In the genomic region with DNA sequence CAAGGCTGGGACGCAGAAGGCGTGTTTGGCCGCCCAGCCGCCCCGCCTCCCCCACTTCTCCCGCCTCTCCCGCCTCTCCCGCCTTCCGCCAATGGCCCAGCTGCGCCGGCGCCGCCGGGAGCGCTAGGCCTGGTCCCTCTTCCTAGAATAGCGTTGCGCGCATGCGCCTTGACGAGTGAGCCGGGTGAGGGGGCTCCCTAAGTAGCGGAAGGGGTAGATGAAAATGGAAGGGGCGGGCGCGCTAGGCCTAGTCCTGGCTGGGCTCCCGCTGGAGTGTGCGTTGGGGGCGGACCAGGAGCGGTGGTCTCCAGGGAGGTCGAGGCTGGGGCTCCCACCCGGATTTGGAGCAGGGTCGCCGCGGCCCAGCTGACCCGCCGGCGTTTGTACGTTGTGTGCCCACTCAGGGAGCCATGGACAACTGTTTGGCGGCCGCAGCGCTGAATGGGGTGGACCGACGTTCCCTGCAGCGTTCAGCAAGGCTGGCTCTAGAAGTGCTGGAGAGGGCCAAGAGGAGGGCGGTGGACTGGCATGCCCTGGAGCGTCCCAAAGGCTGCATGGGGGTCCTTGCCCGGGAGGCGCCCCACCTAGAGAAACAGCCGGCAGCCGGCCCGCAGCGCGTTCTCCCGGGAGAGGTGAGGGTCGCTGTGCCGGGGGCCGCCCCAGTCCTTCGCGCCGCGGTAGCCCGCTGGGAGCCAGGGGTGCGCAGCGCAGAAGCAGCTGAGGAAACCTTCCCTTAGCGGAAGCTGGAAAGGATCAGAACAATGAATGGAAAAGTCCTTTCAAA, we compare ENCODE assay signal across 8 cellular contexts. TPM values are rescaled to one million over a fixed set of nuclear protein-coding genes. Genes with fewer than 3 reads are reported as not detected.
A peak's percentile ranks its signal among the peaks of the same experiment; 100 is the strongest.
DNase-seq lines count a peak whose midpoint lies in the region; ATAC-seq, FAIRE-seq and TF ChIP-seq lines count a peak whose summit lies in the region.

A gene with protein sequence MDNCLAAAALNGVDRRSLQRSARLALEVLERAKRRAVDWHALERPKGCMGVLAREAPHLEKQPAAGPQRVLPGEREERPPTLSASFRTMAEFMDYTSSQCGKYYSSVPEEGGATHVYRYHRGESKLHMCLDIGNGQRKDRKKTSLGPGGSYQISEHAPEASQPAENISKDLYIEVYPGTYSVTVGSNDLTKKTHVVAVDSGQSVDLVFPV (plus strand): TSS at position 150 of the 784 bp plus-strand sequence. CDS start 261 bp downstream, at position 411.

- H3K9me3 ChIP-seq in ascending aorta (no peaks in the 10 kb centered on the region), right cardiac atrium (ENCODE audit: control insufficient read depth, low read length) (no peaks in the 10 kb centered on the region)

- no peaks in the 10 kb centered on the region for H3K9me3 Mint-ChIP-seq in T-helper 2 cell treated with Interferon-gamma antibody and Interleukin-4, amounts not matched to agents 5 μg/mL and 100 μg/mL, for 36 hours

- H3K36me3 ChIP-seq in ascending aorta, result no peaks in the 10 kb centered on the region

- intact Hi-C loops in ascending aorta (cut with DNase I), result loop anchor here (1.0 to 5.0 kb wide), 5 partner anchors 53 to 228 kb away; a partner anchor contains a TSS
- intact Hi-C loops in right cardiac atrium (cut with DNase I), result loop anchor here in 1 of 4 donors (5.0 to 10.0 kb wide), 2 partner anchors 51 to 224 kb away; a partner anchor contains a TSS

- H3K27me3 Mint-ChIP-seq in T-helper 2 cell treated with Interferon-gamma antibody and Interleukin-4, amounts not matched to agents 5 μg/mL and 100 μg/mL, for 36 hours (ENCODE audit: low read depth), result peaks cover 33% of the 10 kb centered on the region

- DNase-seq in NCI-H1930 (lab: John Stamatoyannopoulos, UW) (peak; percentile 98), ascending aorta (ENCODE audit: low spot score in 2 of 2) (peak; percentile 81 to 97), right cardiac atrium (peak; percentile 98 to 99 (median 99)), pulmonary artery endothelial cell (ENCODE audit: low read depth, low spot score) (peak; percentile 80), urothelium cell line (ENCODE audit: low spot score) (peak; percentile 94)
- DNase-seq in T-helper 2 cell treated with Interferon-gamma antibody and Interleukin-4, amounts not matched to agents 5 μg/mL and 100 μg/mL, for 36 hours (ENCODE audit: low spot score), result peak; percentile 84

- TF ChIP-seq POLR2A in GM15510 (IDR thresholded peaks at IDR 0.05; ENCODE audit: borderline replicate concordance, extremely low read depth, insufficient read length), result peak; percentile 51

- no peak for TF ChIP-seq CTCF in ascending aorta (IDR thresholded peaks at IDR 0.05)

- H3K4me1 ChIP-seq in ascending aorta (peaks cover 4 to 12% of the 10 kb centered on the region in 2 donors), right cardiac atrium (ENCODE audit: control insufficient read depth, insufficient read depth, low read length) (no peaks in the 10 kb centered on the region)

- H3K27ac ChIP-seq in ascending aorta (peak within 1 kb of the TSS; percentile 88 to 91), right cardiac atrium (ENCODE audit: low read length) (peak within 1 kb of the TSS; percentile 92)

- H3K27me3 ChIP-seq in ascending aorta, result no peaks in the 10 kb centered on the region
- H3K27me3 ChIP-seq in right cardiac atrium (ENCODE audit: control insufficient read depth, insufficient read depth), result no peaks in the 10 kb centered on the region

- ATAC-seq in HG02885 (IDR thresholded peaks at IDR 0.05; ENCODE audit: poor library complexity, unreplicated experiment), result peak; percentile 87
- peak; percentile 98 for ATAC-seq in right cardiac atrium

- FAIRE-seq in urothelium cell line (lab: Jason Lieb, UNC), result no peak

- peak within 1 kb of the TSS; percentile 92 for H3K4me3 Mint-ChIP-seq in T-helper 2 cell treated with Interferon-gamma antibody and Interleukin-4, amounts not matched to agents 5 μg/mL and 100 μg/mL, for 36 hours

- H3K4me3 ChIP-seq in ascending aorta, result peak within 1 kb of the TSS; percentile 72 to 79
- peak within 1 kb of the TSS; percentile 66 for H3K4me3 ChIP-seq in right cardiac atrium (ENCODE audit: low read length)

- H3K4me1 Mint-ChIP-seq in T-helper 2 cell treated with Interferon-gamma antibody and Interleukin-4, amounts not matched to agents 5 μg/mL and 100 μg/mL, for 36 hours (ENCODE audit: low read depth), result peaks cover 38% of the 10 kb centered on the region

- H3K36me3 Mint-ChIP-seq in T-helper 2 cell treated with Interferon-gamma antibody and Interleukin-4, amounts not matched to agents 5 μg/mL and 100 μg/mL, for 36 hours (ENCODE audit: low read depth), result peaks cover 11% of the 10 kb centered on the region

- WGBS in right cardiac atrium, result under 1% methylated on average over 65 of the region's 65 CpGs

- H3K27ac Mint-ChIP-seq in T-helper 2 cell treated with Interferon-gamma antibody and Interleukin-4, amounts not matched to agents 5 μg/mL and 100 μg/mL, for 36 hours, result peak within 1 kb of the TSS; percentile 80

RNA-seq across cellular contexts. Expression of the gene that starts here (rescaled TPM):
- 11.4 TPM for total RNA-seq in ascending aorta
- total RNA-seq in right cardiac atrium, result 10 to 100 TPM; 24.4 to 30.3 (median 25.4) TPM
- 28.7 TPM for polyA plus RNA-seq in right cardiac atrium
- 20.4 and 23.5 TPM in 2 replicates for total RNA-seq in pulmonary artery endothelial cell

Comparison
In these comparisons a context has a peak if more than half of its experiments do, and no peak if none do; other contexts are left out.
1. Peak in every context shown above with its lines: DNase-seq, ATAC-seq, H3K4me3 ChIP-seq and H3K27ac ChIP-seq.